In the genomic region with DNA sequence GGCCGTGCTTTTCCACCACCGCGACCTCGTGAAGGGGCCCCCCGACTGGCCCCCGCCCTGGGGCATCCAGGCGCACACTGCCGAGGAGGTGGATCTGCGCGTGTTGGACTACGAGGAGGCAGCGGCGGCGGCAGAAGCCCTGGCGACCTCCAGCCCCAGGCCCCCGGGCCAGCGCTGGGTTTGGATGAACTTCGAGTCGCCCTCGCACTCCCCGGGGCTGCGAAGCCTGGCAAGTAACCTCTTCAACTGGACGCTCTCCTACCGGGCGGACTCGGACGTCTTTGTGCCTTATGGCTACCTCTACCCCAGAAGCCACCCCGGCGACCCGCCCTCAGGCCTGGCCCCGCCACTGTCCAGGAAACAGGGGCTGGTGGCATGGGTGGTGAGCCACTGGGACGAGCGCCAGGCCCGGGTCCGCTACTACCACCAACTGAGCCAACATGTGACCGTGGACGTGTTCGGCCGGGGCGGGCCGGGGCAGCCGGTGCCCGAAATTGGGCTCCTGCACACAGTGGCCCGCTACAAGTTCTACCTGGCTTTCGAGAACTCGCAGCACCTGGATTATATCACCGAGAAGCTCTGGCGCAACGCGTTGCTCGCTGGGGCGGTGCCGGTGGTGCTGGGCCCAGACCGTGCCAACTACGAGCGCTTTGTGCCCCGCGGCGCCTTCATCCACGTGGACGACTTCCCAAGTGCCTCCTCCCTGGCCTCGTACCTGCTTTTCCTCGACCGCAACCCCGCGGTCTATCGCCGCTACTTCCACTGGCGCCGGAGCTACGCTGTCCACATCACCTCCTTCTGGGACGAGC, we compare ENCODE assay signal across 8 cellular contexts. TPM values are rescaled to one million over a fixed set of nuclear protein-coding genes. Genes with fewer than 3 reads are reported as not detected.
DNase-seq lines count a peak whose midpoint lies in the region; ATAC-seq and TF ChIP-seq lines count a peak whose summit lies in the region.

No MANE protein-coding gene starts in this region.

- H3K36me3 ChIP-seq in iPS-15b (ENCODE audit: control insufficient read depth, insufficient read depth, low read length), result no peaks in the 10 kb centered on the region
- H3K36me3 ChIP-seq in skeletal muscle satellite cell (ENCODE audit: insufficient read depth, low read length), result no peaks in the 10 kb centered on the region
- no peaks in the 10 kb centered on the region for H3K36me3 ChIP-seq in MM.1S (replicated peaks; ENCODE audit: insufficient read depth, low read length)
- no peaks in the 10 kb centered on the region for H3K36me3 ChIP-seq in SJCRH30

- H3K27ac ChIP-seq in MM.1S (ENCODE audit: low read length) (no peak overlapping the region), SJCRH30 (no peak overlapping the region)

- H3K9me3 Mint-ChIP-seq in activated CD4-positive, alpha-beta T cell treated with anti-CD3 and anti-CD28 coated beads, Interleukin-2, amount 10 ng/mL, durations not matched to agents 7 days and 5 days, result no peaks in the 10 kb centered on the region
- H3K9me3 Mint-ChIP-seq in activated naive CD8-positive, alpha-beta T cell (ENCODE audit: low read depth), result no peaks in the 10 kb centered on the region

- CTCF ChIA-PET in activated CD4-positive, alpha-beta T cell treated with anti-CD3 and anti-CD28 coated beads, Interleukin-2, amount 10 ng/mL, durations not matched to agents 7 days and 5 days (lab: Charles Lee), result no interaction called here

- H3K4me2 ChIP-seq in skeletal muscle satellite cell (ENCODE audit: low read length) (peak overlapping the region; percentile 92), MM.1S (ENCODE audit: low read depth, low read length) (no peak overlapping the region)

- POLR2A ChIA-PET in activated CD4-positive, alpha-beta T cell treated with anti-CD3 and anti-CD28 coated beads, Interleukin-2, amount 10 ng/mL, durations not matched to agents 7 days and 5 days (lab: Charles Lee), result no interaction called here

- H3K36me3 Mint-ChIP-seq in activated CD4-positive, alpha-beta T cell treated with anti-CD3 and anti-CD28 coated beads, Interleukin-2, amount 10 ng/mL, durations not matched to agents 7 days and 5 days (ENCODE audit: low read depth), result peaks cover 16% of the 10 kb centered on the region
- H3K36me3 Mint-ChIP-seq in activated naive CD8-positive, alpha-beta T cell, result no peaks in the 10 kb centered on the region

- H2AFZ ChIP-seq in MM.1S (ENCODE audit: low read length), result no peak overlapping the region

- H3K4me3 Mint-ChIP-seq in activated CD4-positive, alpha-beta T cell treated with anti-CD3 and anti-CD28 coated beads, Interleukin-2, amount 10 ng/mL, durations not matched to agents 7 days and 5 days, result peak overlapping the region; percentile 75
- peak overlapping the region; percentile 81 for H3K4me3 Mint-ChIP-seq in activated naive CD8-positive, alpha-beta T cell

- no peaks in the 10 kb centered on the region for H3K9me3 ChIP-seq in iPS-15b (ENCODE audit: control insufficient read depth, insufficient read depth, low read length)
- no peaks in the 10 kb centered on the region for H3K9me3 ChIP-seq in skeletal muscle satellite cell (replicated peaks; ENCODE audit: low read length)
- no peaks in the 10 kb centered on the region for H3K9me3 ChIP-seq in MM.1S (replicated peaks; ENCODE audit: insufficient read depth, low read length)
- H3K9me3 ChIP-seq in SJCRH30 (replicated peaks), result no peaks in the 10 kb centered on the region

- H3K4me3 ChIP-seq in iPS-15b (ENCODE audit: low read depth, low read length) (peak overlapping the region; percentile 70), skeletal muscle satellite cell (ENCODE audit: low read length) (peak overlapping the region; percentile 85), MM.1S (ENCODE audit: low read length) (no peak overlapping the region; the same call in 1 of the 2 replicates), SJCRH30 (no peak overlapping the region)

- H3K9me2 ChIP-seq in MM.1S (replicated peaks; ENCODE audit: insufficient read depth, low read length), result no peaks in the 10 kb centered on the region

- H3K4me1 ChIP-seq in iPS-15b (ENCODE audit: control insufficient read depth, insufficient read depth, low read length), result peaks cover 10% of the 10 kb centered on the region
- peaks cover 41% of the 10 kb centered on the region for H3K4me1 ChIP-seq in skeletal muscle satellite cell (ENCODE audit: control insufficient read depth, insufficient read depth, low read length)
- H3K4me1 ChIP-seq in MM.1S (ENCODE audit: low read length), result 0 out of 2 replicates have a peak, but pooled peaks cover 4% of the 10 kb centered on the region
- no peaks in the 10 kb centered on the region for H3K4me1 ChIP-seq in SJCRH30

- peaks cover 40% of the 10 kb centered on the region for H3K4me1 Mint-ChIP-seq in activated CD4-positive, alpha-beta T cell treated with anti-CD3 and anti-CD28 coated beads, Interleukin-2, amount 10 ng/mL, durations not matched to agents 7 days and 5 days
- H3K4me1 Mint-ChIP-seq in activated naive CD8-positive, alpha-beta T cell (ENCODE audit: low read depth), result peaks cover 46% of the 10 kb centered on the region

- H3K27me3 Mint-ChIP-seq in activated CD4-positive, alpha-beta T cell treated with anti-CD3 and anti-CD28 coated beads, Interleukin-2, amount 10 ng/mL, durations not matched to agents 7 days and 5 days, result no peaks in the 10 kb centered on the region
- H3K27me3 Mint-ChIP-seq in activated naive CD8-positive, alpha-beta T cell, result no peaks in the 10 kb centered on the region

- no peaks in the 10 kb centered on the region for H4K20me1 ChIP-seq in MM.1S (ENCODE audit: insufficient read depth, low read length)

- ATAC-seq in HG03521 (IDR thresholded peaks at IDR 0.05; ENCODE audit: unreplicated experiment), result no peak

- peak; percentile 20 for DNase-seq in activated CD4-positive, alpha-beta T cell treated with anti-CD3 and anti-CD28 coated beads, Interleukin-2, amount 10 ng/mL, durations not matched to agents 7 days and 5 days
- DNase-seq in activated CD4-positive, alpha-beta T cell treated with anti-CD3 and anti-CD28 coated beads, Interleukin-2, amount 50 U/mL, for 4 hours, result no peak
- DNase-seq in MM.1S (no peak), SJCRH30 (no peak)

- H3K9ac ChIP-seq in iPS-15b (ENCODE audit: low read depth, low read length), result peak overlapping the region; percentile 54
- peak overlapping the region; percentile 99 for H3K9ac ChIP-seq in skeletal muscle satellite cell (ENCODE audit: low read depth, low read length)
- H3K9ac ChIP-seq in MM.1S (ENCODE audit: low read length), result no peak overlapping the region

- H3K27me3 ChIP-seq in iPS-15b (ENCODE audit: control insufficient read depth, insufficient read depth, low read length), result peaks cover 29% of the 10 kb centered on the region
- no peaks in the 10 kb centered on the region for H3K27me3 ChIP-seq in skeletal muscle satellite cell (ENCODE audit: control insufficient read depth, insufficient read depth, low read length)
- H3K27me3 ChIP-seq in MM.1S (replicated peaks; ENCODE audit: insufficient read depth, low read length), result no peaks in the 10 kb centered on the region
- no peaks in the 10 kb centered on the region for H3K27me3 ChIP-seq in SJCRH30

- no peaks in the 10 kb centered on the region for H3K79me2 ChIP-seq in MM.1S (ENCODE audit: low read length)

- peak overlapping the region; percentile 80 for H3K27ac Mint-ChIP-seq in activated CD4-positive, alpha-beta T cell treated with anti-CD3 and anti-CD28 coated beads, Interleukin-2, amount 10 ng/mL, durations not matched to agents 7 days and 5 days
- peak overlapping the region; percentile 61 for H3K27ac Mint-ChIP-seq in activated naive CD8-positive, alpha-beta T cell

- peaks cover 10% of the 10 kb centered on the region for H3F3A ChIP-seq in MM.1S (ENCODE audit: insufficient read depth, low read length)

- TF ChIP-seq CTCF in MM.1S (IDR thresholded peaks at IDR 0.05; ENCODE audit: low read length), result no peak

RNA-seq across cellular contexts. Expression of gene FUT4, which starts 1.3 kb away (rescaled TPM):
- 1 to 10 TPM; 7.1 to 7.8 TPM for total RNA-seq in activated CD4-positive, alpha-beta T cell treated with anti-CD3 and anti-CD28 coated beads, Interleukin-2, amount 10 ng/mL, durations not matched to agents 7 days and 5 days
- 2.8 and 4.4 TPM in 2 replicates for total RNA-seq in skeletal muscle satellite cell (2012; rRNA removed)
- 0.42 and 0.46 TPM in 2 replicates for total RNA-seq in SJCRH30 (2014; rRNA removed; shearing (Covaris generic))

RNA-seq across cellular contexts. Expression of gene PIWIL4, which starts 22.1 kb away (rescaled TPM):
- total RNA-seq in activated CD4-positive, alpha-beta T cell treated with anti-CD3 and anti-CD28 coated beads, Interleukin-2, amount 10 ng/mL, durations not matched to agents 7 days and 5 days, result under 1 TPM; 0.55 to 0.65 TPM
- 0.51 and 1.1 TPM in 2 replicates for total RNA-seq in skeletal muscle satellite cell (2012; rRNA removed)
- total RNA-seq in SJCRH30 (2014; rRNA removed; shearing (Covaris generic)), result not detected in 2 replicates

RNA-seq across cellular contexts. Expression of gene C11orf97, which starts 32.8 kb away (rescaled TPM):
- not detected for total RNA-seq in activated CD4-positive, alpha-beta T cell treated with anti-CD3 and anti-CD28 coated beads, Interleukin-2, amount 10 ng/mL, durations not matched to agents 7 days and 5 days
- not detected in 2 replicates for total RNA-seq in skeletal muscle satellite cell (2012; rRNA removed)
- not detected in 2 replicates for total RNA-seq in SJCRH30 (2014; rRNA removed; shearing (Covaris generic))

RNA-seq across cellular contexts. Expression of gene ANKRD49, which starts 51.3 kb away (rescaled TPM):
- 10 to 100 TPM; 30.3 to 36.8 TPM for total RNA-seq in activated CD4-positive, alpha-beta T cell treated with anti-CD3 and anti-CD28 coated beads, Interleukin-2, amount 10 ng/mL, durations not matched to agents 7 days and 5 days
- total RNA-seq in skeletal muscle satellite cell (2012; rRNA removed), result 7.9 and 11.6 TPM in 2 replicates
- 14.5 and 14.9 TPM in 2 replicates for total RNA-seq in SJCRH30 (2014; rRNA removed; shearing (Covaris generic))

RNA-seq across cellular contexts. Expression of gene MRE11, which starts 51.4 kb away (rescaled TPM):
- total RNA-seq in activated CD4-positive, alpha-beta T cell treated with anti-CD3 and anti-CD28 coated beads, Interleukin-2, amount 10 ng/mL, durations not matched to agents 7 days and 5 days, result 10 to 100 TPM; 38.4 to 44.2 TPM
- 12.4 and 14.6 TPM in 2 replicates for total RNA-seq in skeletal muscle satellite cell (2012; rRNA removed)
- 30.6 and 34.6 TPM in 2 replicates for total RNA-seq in SJCRH30 (2014; rRNA removed; shearing (Covaris generic))

Comparison
In these comparisons a context has a peak if more than half of its experiments do, and no peak if none do; other contexts are left out.
1. H3K4me3 ChIP-seq: peak in iPS-15b (single experiment) and skeletal muscle satellite cell (single experiment); none in MM.1S (single experiment) and SJCRH30 (single experiment).